ENCODE assay signal across 8 cellular contexts in the genomic region with DNA sequence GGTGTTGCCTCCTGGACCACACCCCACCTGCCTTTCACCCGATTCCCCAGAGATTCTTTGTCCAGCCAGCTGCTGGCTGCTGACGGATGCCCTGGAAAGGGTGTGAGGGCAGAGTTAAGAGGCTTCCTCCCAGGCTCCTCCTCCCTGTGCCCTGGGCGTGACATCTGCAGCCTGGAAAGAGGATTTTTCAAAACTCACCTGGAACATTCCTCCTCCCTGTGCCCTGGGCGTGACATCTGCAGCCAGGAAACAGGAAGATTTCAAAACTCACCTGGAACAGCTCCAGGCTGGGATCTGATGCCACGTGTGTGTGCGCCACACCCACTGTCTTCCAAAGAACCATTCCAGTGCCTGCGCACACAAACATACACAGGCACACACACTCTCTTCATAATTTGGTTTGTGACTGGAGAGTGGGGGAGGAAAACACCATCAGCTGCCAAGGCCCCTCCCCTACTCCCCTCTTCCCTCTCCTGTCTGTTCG. TPM values are rescaled to one million over a fixed set of nuclear protein-coding genes. Genes with fewer than 3 reads are reported as not detected.
DNase-seq lines count a peak whose midpoint lies in the region; ATAC-seq and TF ChIP-seq lines count a peak whose summit lies in the region.

No MANE protein-coding gene starts in this region.

- WGBS in heart left ventricle, 4 donors = 46 to 58% (median 54%) methylated on average over 8 of the region's 8 CpGs
- WGBS in lung, 2 donors = 34 to 47% methylated on average over 8 of the region's 8 CpGs
- WGBS in urinary bladder = 25% methylated on average over 8 of the region's 8 CpGs

- intact Hi-C loops in left ventricle myocardium inferior (cut with micrococcal nuclease) (no loop called here), heart left ventricle (cut with DNase I) (no loop called here)

- H3K27me3 ChIP-seq in left ventricle myocardium inferior (ENCODE audit: low read depth) (no peaks in the 10 kb centered on the region), heart left ventricle (no peaks in the 10 kb centered on the region), lung (ENCODE audit: control insufficient read depth, insufficient read depth) (no peaks in the 10 kb centered on the region)

- peaks cover 7% of the 10 kb centered on the region for H3K36me3 Mint-ChIP-seq in brain

- H3K4me1 Mint-ChIP-seq in brain = peaks cover 54% of the 10 kb centered on the region

- H3K4me1 ChIP-seq in left ventricle myocardium inferior (peaks cover 62% of the 10 kb centered on the region), heart left ventricle (peaks cover 0 to 50% (median 22%) of the 10 kb centered on the region in 12 donors), lung (ENCODE audit: control insufficient read depth in 2 of 2, insufficient read depth in 2 of 2, low read length in 2 of 2) (peaks cover 0 to 6% of the 10 kb centered on the region in 2 donors), urinary bladder (ENCODE audit: insufficient read depth) (no peaks in the 10 kb centered on the region)

- DNase-seq in left ventricle myocardium inferior = no peak
- no peak for DNase-seq in heart left ventricle
- DNase-seq in lung (ENCODE audit: low spot score) = peak; percentile 92
- no peak for DNase-seq in kidney glomerular epithelial cell (lab: John Stamatoyannopoulos, UW)
- no peak for DNase-seq in NCI-H1436 (lab: John Stamatoyannopoulos, UW)

- peak overlapping the region; percentile 15 to 68 (median 58) for H3K4me3 Mint-ChIP-seq in brain

- no peaks in the 10 kb centered on the region for H3K36me3 ChIP-seq in left ventricle myocardium inferior
- H3K36me3 ChIP-seq in heart left ventricle = peaks cover 0 to 20% (median 0%) of the 10 kb centered on the region in 9 donors
- H3K36me3 ChIP-seq in lung (ENCODE audit: control insufficient read depth in 2 of 2, insufficient read depth in 2 of 2, low read length in 2 of 2) = no peaks in the 10 kb centered on the region
- H3K36me3 ChIP-seq in urinary bladder (ENCODE audit: insufficient read depth) = no peaks in the 10 kb centered on the region

- no peaks in the 10 kb centered on the region for H3K9me3 Mint-ChIP-seq in brain

- TF ChIP-seq POLR2A in heart left ventricle (IDR thresholded peaks at IDR 0.05) = no peak

- H3K27me3 Mint-ChIP-seq in brain = peaks cover 11% of the 10 kb centered on the region

- H3K27ac ChIP-seq in left ventricle myocardium inferior (replicated peaks) (peak overlapping the region; percentile 55), heart left ventricle (peak overlapping the region in 6 of 12 donors; percentile 25 to 71 (median 28)), lung (ENCODE audit: low read depth in 1 of 2, low read length in 1 of 2) (peak overlapping the region in 1 of 2 donors; percentile 83), urinary bladder (ENCODE audit: low read depth) (peak overlapping the region; percentile 19)

- H3K9me3 ChIP-seq in left ventricle myocardium inferior (replicated peaks) (no peaks in the 10 kb centered on the region), heart left ventricle (no peaks in the 10 kb centered on the region), lung (ENCODE audit: control insufficient read depth in 2 of 2, insufficient read depth in 1 of 2, low read length in 1 of 2) (no peaks in the 10 kb centered on the region)

- TF ChIP-seq CTCF in left ventricle myocardium inferior (IDR thresholded peaks at IDR 0.05; ENCODE audit: borderline replicate concordance) (no peak), heart left ventricle (IDR thresholded peaks at IDR 0.05) (no peak), brain (conservative IDR thresholded peaks at IDR 0.05) (no peak), lung (IDR thresholded peaks at IDR 0.05; ENCODE audit: control extremely low read depth, extremely low read depth) (no peak)

- H3K4me3 ChIP-seq in left ventricle myocardium inferior = no peak overlapping the region
- H3K4me3 ChIP-seq in heart left ventricle = no peak overlapping the region
- no peak overlapping the region for H3K4me3 ChIP-seq in lung
- no peak overlapping the region for H3K4me3 ChIP-seq in urinary bladder (ENCODE audit: low read depth, low read length)

- peak overlapping the region; percentile 55 to 98 (median 92) for H3K27ac Mint-ChIP-seq in brain

- ATAC-seq in heart left ventricle (no peak), lung (ENCODE audit: insufficient read depth, low FRiP score) (peak; percentile 71), GM19324 (IDR thresholded peaks at IDR 0.05; ENCODE audit: low FRiP score, unreplicated experiment) (no peak)

RNA-seq across cellular contexts. Expression of a gene that starts 5.2 kb away (rescaled TPM):
- total RNA-seq in left ventricle myocardium inferior (6.4 TPM), heart left ventricle (10 to 100 TPM in 2 of 9 donors, 1 to 10 TPM in 7; 4.4 to 17.2 (median 6.8) TPM), lung (10 to 100 TPM; 22.3 to 57.9 TPM), urinary bladder (34.0 TPM)
- polyA plus RNA-seq in heart left ventricle (10 to 100 TPM in 1 of 2 donors, 1 to 10 TPM in 1; 3.0 to 10.1 TPM), brain (ENCODE audit: insufficient read depth, low read depth, low replicate concordance) (5.8 TPM), lung (10 to 100 TPM; 15.7 to 26.0 TPM), urinary bladder (66.6 TPM)

RNA-seq across cellular contexts. Expression of a gene that starts 18.2 kb away (rescaled TPM):
- total RNA-seq in left ventricle myocardium inferior = 13.2 TPM
- 10 to 100 TPM in 8 of 9 donors, 1 to 10 TPM in 1; 7.3 to 16.1 (median 13.1) TPM for total RNA-seq in heart left ventricle
- polyA plus RNA-seq in heart left ventricle = 10 to 100 TPM in 1 of 2 donors, 1 to 10 TPM in 1; 9.5 to 28.5 TPM
- 27.4 TPM for polyA plus RNA-seq in brain (ENCODE audit: insufficient read depth, low read depth, low replicate concordance)
- 10 to 100 TPM; 30.9 to 33.9 TPM for total RNA-seq in lung
- polyA plus RNA-seq in lung = 10 to 100 TPM; 21.1 to 22.7 TPM
- 13.5 TPM for total RNA-seq in urinary bladder
- 17.0 TPM for polyA plus RNA-seq in urinary bladder

RNA-seq across cellular contexts. Expression of a gene that starts 31.7 kb away (rescaled TPM):
- total RNA-seq in left ventricle myocardium inferior = 6.7 TPM
- total RNA-seq in heart left ventricle = 10 to 100 TPM in 4 of 9 donors, 1 to 10 TPM in 5; 7.0 to 13.0 (median 9.9) TPM
- polyA plus RNA-seq in heart left ventricle = 10 to 100 TPM in 1 of 2 donors, 1 to 10 TPM in 1; 6.6 to 38.6 TPM
- polyA plus RNA-seq in brain (ENCODE audit: insufficient read depth, low read depth, low replicate concordance) = 13.2 TPM
- total RNA-seq in lung = 10 to 100 TPM; 16.8 to 26.8 TPM
- polyA plus RNA-seq in lung = 10 to 100 TPM; 15.1 to 18.9 TPM
- 7.5 TPM for total RNA-seq in urinary bladder
- polyA plus RNA-seq in urinary bladder = 21.2 TPM

RNA-seq across cellular contexts. Expression of a gene that starts 53.1 kb away (rescaled TPM):
- total RNA-seq in left ventricle myocardium inferior = 8.7 TPM
- total RNA-seq in heart left ventricle = 1 to 10 TPM in 5 of 9 donors, under 1 TPM in 4; 0.12 to 3.7 (median 1.8) TPM
- 1 to 10 TPM in 1 of 2 donors, under 1 TPM in 1; 1.00 to 1.3 TPM for polyA plus RNA-seq in heart left ventricle
- polyA plus RNA-seq in brain (ENCODE audit: insufficient read depth, low read depth, low replicate concordance) = 1.9 TPM
- 10 to 100 TPM in 1 of 2 donors, 1 to 10 TPM in 1; 2.4 to 12.8 TPM for total RNA-seq in lung
- under 1 TPM; 0.44 to 0.93 TPM for polyA plus RNA-seq in lung
- total RNA-seq in urinary bladder = 1.1 TPM
- polyA plus RNA-seq in urinary bladder = 4.8 TPM
